8 cellular contexts compared by ENCODE assay signal in the genomic region with DNA sequence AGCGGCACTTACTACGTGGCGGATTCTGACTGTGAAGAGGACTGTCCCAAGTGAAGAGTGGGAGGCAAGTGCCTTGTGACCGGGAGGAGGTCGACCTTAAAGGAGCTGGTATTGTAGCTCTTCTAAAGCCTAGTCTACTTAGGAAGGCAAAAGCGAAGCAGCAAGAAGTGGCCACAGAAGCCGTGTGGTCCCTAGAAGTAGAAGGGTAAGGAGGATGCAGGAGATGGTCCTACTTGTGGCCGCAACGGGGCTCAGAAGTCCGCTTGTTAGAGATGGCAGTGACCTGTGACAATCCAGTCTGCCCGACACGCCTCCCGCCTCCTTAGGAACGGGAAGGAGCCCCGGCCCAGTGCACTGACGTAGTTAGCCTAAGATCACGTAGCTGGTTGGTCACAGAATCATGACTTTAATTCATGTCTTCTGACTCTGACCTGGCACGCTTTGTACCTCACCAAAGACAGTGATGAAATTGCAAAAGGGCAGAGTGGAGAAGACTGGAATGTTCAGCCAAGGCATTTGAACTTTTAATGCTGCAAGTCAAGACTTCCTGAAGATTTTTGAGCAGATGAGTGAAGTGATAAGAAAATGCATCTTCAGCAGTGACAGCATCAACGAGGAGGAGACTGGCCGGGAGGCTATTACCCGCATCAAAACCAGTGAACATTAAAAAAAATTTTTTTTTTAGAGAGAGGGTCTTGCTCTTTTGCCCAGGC. TPM values are rescaled to one million over a fixed set of nuclear protein-coding genes. Genes with fewer than 3 reads are reported as not detected.
DNase-seq lines count a peak whose midpoint lies in the region; ATAC-seq and TF ChIP-seq lines count a peak whose summit lies in the region.

No MANE protein-coding gene starts in this region.

- peak overlapping the region; percentile 96 for H3K27ac ChIP-seq in left ventricle myocardium inferior (replicated peaks)

- H3K4me3 Mint-ChIP-seq in activated naive CD8-positive, alpha-beta T cell treated with anti-CD3 and anti-CD28 coated beads for 36 hours: no peak overlapping the region

- no peaks in the 10 kb centered on the region for H3K36me3 ChIP-seq in left ventricle myocardium inferior

- TF ChIP-seq EP300 in Ishikawa (IDR thresholded peaks at IDR 0.05; ENCODE audit: borderline replicate concordance): no peak

- H3K9me3 ChIP-seq in left ventricle myocardium inferior (replicated peaks): no peaks in the 10 kb centered on the region

- DNase-seq in EH (ENCODE audit: low read depth) (peak; percentile 98), SKM-1 (lab: John Stamatoyannopoulos, UW; ENCODE audit: unreplicated experiment) (peak; percentile 91), left ventricle myocardium inferior (peak; percentile 91), renal cortical epithelial cell (ENCODE audit: low read depth) (peak; percentile 98), NCI-H1694 treated with DMSO at 0.1 percent for 48 hours (lab: John Stamatoyannopoulos, UW) (no peak)
- DNase-seq in activated naive CD8-positive, alpha-beta T cell treated with anti-CD3 and anti-CD28 coated beads for 36 hours: peak; percentile 85

- no peak overlapping the region for H3K27ac Mint-ChIP-seq in activated naive CD8-positive, alpha-beta T cell treated with anti-CD3 and anti-CD28 coated beads for 36 hours

- intact Hi-C loops in left ventricle myocardium inferior (cut with micrococcal nuclease): no loop called here

- H3K9me3 Mint-ChIP-seq in activated naive CD8-positive, alpha-beta T cell treated with anti-CD3 and anti-CD28 coated beads for 36 hours: no peaks in the 10 kb centered on the region

- no peaks in the 10 kb centered on the region for H3K27me3 Mint-ChIP-seq in activated naive CD8-positive, alpha-beta T cell treated with anti-CD3 and anti-CD28 coated beads for 36 hours

- H3K4me3 ChIP-seq in left ventricle myocardium inferior: peak overlapping the region; percentile 96

- H3K36me3 Mint-ChIP-seq in activated naive CD8-positive, alpha-beta T cell treated with anti-CD3 and anti-CD28 coated beads for 36 hours: no peaks in the 10 kb centered on the region

- peaks cover 46% of the 10 kb centered on the region for H3K4me1 ChIP-seq in left ventricle myocardium inferior

- TF ChIP-seq RAD21 in Ishikawa (IDR thresholded peaks at IDR 0.05; ENCODE audit: low read depth): no peak; the same call in 1 of the 2 replicates

- H3K4me1 Mint-ChIP-seq in activated naive CD8-positive, alpha-beta T cell treated with anti-CD3 and anti-CD28 coated beads for 36 hours: peaks cover 12% of the 10 kb centered on the region

- peak; percentile 33 for ATAC-seq in GM21576 (IDR thresholded peaks at IDR 0.05; ENCODE audit: unreplicated experiment)

- no peak for TF ChIP-seq CTCF in left ventricle myocardium inferior (IDR thresholded peaks at IDR 0.05; ENCODE audit: borderline replicate concordance)

- H3K27me3 ChIP-seq in left ventricle myocardium inferior (ENCODE audit: low read depth): no peaks in the 10 kb centered on the region

TF ChIP-seq in Ishikawa, 13 proteins besides CTCF, POLR2A, EP300 and RAD21:
- 0 out of 2 replicates have a peak, but pooled peaks have one; percentile 7 for TF ChIP-seq NFIC (IDR thresholded peaks at IDR 0.05)
- TF ChIP-seq ZBTB7A (IDR thresholded peaks at IDR 0.05; ENCODE audit: low read depth): no peak
- no peak for TF ChIP-seq TEAD4 (IDR thresholded peaks at IDR 0.05)
- no peak for TF ChIP-seq CEBPB (IDR thresholded peaks at IDR 0.05)
- TF ChIP-seq TAF1 (IDR thresholded peaks at IDR 0.05; ENCODE audit: low read depth): no peak; the same call in 1 of the 2 replicates
- TF ChIP-seq FOXM1 (IDR thresholded peaks at IDR 0.05; ENCODE audit: borderline replicate concordance, low read depth): no peak
- TF ChIP-seq, protein P1, sequence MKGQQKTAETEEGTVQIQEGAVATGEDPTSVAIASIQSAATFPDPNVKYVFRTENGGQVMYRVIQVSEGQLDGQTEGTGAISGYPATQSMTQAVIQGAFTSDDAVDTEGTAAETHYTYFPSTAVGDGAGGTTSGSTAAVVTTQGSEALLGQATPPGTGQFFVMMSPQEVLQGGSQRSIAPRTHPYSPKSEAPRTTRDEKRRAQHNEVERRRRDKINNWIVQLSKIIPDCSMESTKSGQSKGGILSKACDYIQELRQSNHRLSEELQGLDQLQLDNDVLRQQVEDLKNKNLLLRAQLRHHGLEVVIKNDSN (IDR thresholded peaks at IDR 0.05): peak; percentile 57; the same call in 1 of the 2 replicates
- TF ChIP-seq CREB1 (IDR thresholded peaks at IDR 0.05; ENCODE audit: low read depth): peak; percentile 66; the same call in 1 of the 2 replicates
- TF ChIP-seq, protein P2, sequence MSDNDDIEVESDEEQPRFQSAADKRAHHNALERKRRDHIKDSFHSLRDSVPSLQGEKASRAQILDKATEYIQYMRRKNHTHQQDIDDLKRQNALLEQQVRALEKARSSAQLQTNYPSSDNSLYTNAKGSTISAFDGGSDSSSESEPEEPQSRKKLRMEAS (IDR thresholded peaks at IDR 0.05): peak; percentile 32; the same call in 1 of the 2 replicates
TF ChIP-seq in Ishikawa: peak in this region for 4.

RNA-seq across cellular contexts. Expression of a gene that starts 0.7 kb away (rescaled TPM):
- 10 to 100 TPM; 10.6 to 14.7 TPM for total RNA-seq in activated naive CD8-positive, alpha-beta T cell treated with anti-CD3 and anti-CD28 coated beads for 36 hours
- total RNA-seq in left ventricle myocardium inferior (8.2 TPM), renal cortical epithelial cell (35.8 and 57.3 TPM in 2 replicates)
